Comparison of ENCODE assay signal across 9 cellular contexts in the genomic region with DNA sequence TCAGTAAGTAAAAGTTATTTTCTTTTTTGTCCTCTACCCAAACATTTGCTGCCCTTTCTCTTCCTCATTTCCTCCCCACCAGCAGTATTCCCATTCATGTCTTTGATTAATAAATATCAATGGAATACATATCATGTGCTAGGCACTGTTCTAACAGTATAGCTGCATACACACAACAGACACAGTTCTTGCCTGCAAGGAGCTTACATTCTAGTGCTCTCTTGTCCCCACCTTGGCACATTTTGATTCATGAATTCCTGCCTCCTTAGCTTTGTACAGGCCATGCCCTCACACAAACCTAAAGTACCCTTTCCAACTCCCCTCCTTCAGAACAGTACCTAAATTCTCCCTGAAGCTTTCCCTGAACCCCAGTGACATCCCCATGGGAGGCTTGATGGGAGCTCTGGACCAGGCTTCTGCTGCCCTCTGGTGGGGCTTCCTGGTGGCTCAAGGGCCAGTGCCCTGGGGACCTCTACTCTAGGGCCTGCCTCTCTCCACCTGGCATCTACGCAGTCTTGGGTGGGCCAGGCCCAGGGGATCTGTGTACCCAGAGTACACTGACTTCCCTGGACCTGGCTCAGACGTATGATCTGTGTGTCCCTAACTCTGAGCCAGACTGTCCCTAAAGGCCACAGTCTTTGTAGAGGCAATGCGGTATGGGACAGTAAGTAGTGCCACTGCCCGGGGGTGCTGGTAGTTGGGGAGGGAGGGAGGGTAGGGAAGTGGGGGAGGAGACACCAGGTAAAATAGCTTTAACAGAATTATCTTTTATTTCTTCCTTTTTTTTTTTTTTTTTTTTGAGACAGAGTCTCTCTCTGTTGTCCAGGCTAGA. TPM values are rescaled to one million over a fixed set of nuclear protein-coding genes. Genes with fewer than 3 reads are reported as not detected.
DNase-seq lines count a peak whose midpoint lies in the region; ATAC-seq and TF ChIP-seq lines count a peak whose summit lies in the region.
"Had no signal": no experiment of that assay in that cellular context is flagged by ENCODE, and none has a peak within 500 bp of the region (broad histone marks: within the 10 kb centered on the region; RNA-seq: fewer than 3 reads in every experiment).

No MANE protein-coding gene starts in this region.

- POLR2A ChIA-PET in CD8-positive, alpha-beta memory T cell (lab: Charles Lee) = no interaction called here
- POLR2A ChIA-PET in RWPE1 (lab: Yijun Ruan, JAX; ENCODE audit: low non-redundant PET) = interaction anchor here (0.6 kb wide), 1 partner anchor 13 kb away, joined by 4 read pairs; no protein-coding TSS in a partner anchor

- H3K4me1 Mint-ChIP-seq in CD8-positive, alpha-beta memory T cell = no peaks in the 10 kb centered on the region
- H3K4me1 Mint-ChIP-seq: T-cell had no signal

- peak overlapping the region in 1 of 8 donors; percentile 2 for H3K27ac Mint-ChIP-seq in CD8-positive, alpha-beta memory T cell
- H3K27ac Mint-ChIP-seq: T-cell had no signal

- no peak overlapping the region for H3K4me3 ChIP-seq in CD8-positive, alpha-beta memory T cell (ENCODE audit: low read length)

- H3K4me3 Mint-ChIP-seq in CD8-positive, alpha-beta memory T cell = no peak overlapping the region
- H3K4me3 Mint-ChIP-seq: T-cell had no signal

- no peaks in the 10 kb centered on the region for H3K36me3 ChIP-seq in CD8-positive, alpha-beta memory T cell (ENCODE audit: insufficient read depth, low read length)

- peak in 4 of 5 donors; percentile 7 to 49 (median 22) for DNase-seq in CD8-positive, alpha-beta memory T cell
- DNase-seq in HS-27A (ENCODE audit: low read depth) (peak; percentile 27), RWPE1 (ENCODE audit: low spot score) (peak; percentile 64), astrocyte of the hippocampus (ENCODE audit: low read depth, low spot score) (peak; percentile 81), iPS-NIHi11 (ENCODE audit: low spot score) (peak; percentile 79)
- peak; percentile 19 to 40 (median 34) for DNase-seq in stimulated activated CD4-positive, alpha-beta T cell treated with anti-CD3 and anti-CD28 coated beads, Interleukin-1b, Interleukin-23, amount 100 ng/mL, for 24 hours (ENCODE audit: low read depth in 4 of 4, low spot score in 1 of 4)

- ATAC-seq in GM18870 (IDR thresholded peaks at IDR 0.05; ENCODE audit: unreplicated experiment) (peak; percentile 48), HG03469 (IDR thresholded peaks at IDR 0.05; ENCODE audit: unreplicated experiment) (no peak)

- peak; percentile 74 for TF ChIP-seq CTCF in RWPE1 (conservative IDR thresholded peaks at IDR 0.05; ENCODE audit: low read depth)

- no peaks in the 10 kb centered on the region for H3K27me3 ChIP-seq in CD8-positive, alpha-beta memory T cell (ENCODE audit: insufficient read depth, low read length, poor library complexity, severe bottlenecking)

- H3K9me3 ChIP-seq in CD8-positive, alpha-beta memory T cell (ENCODE audit: low read length) = no peaks in the 10 kb centered on the region

- peaks cover 0 to 1% (median 0%) of the 10 kb centered on the region in 3 donors for H3K36me3 Mint-ChIP-seq in CD8-positive, alpha-beta memory T cell
- H3K36me3 Mint-ChIP-seq: T-cell had no signal

- no peaks in the 10 kb centered on the region for H3K9me3 Mint-ChIP-seq in CD8-positive, alpha-beta memory T cell
- H3K9me3 Mint-ChIP-seq: T-cell had no signal

- H3K27me3 Mint-ChIP-seq in CD8-positive, alpha-beta memory T cell = peaks cover 0 to 1% of the 10 kb centered on the region in 2 donors
- H3K27me3 Mint-ChIP-seq: T-cell had no signal

- CTCF ChIA-PET in CD8-positive, alpha-beta memory T cell (lab: Charles Lee) = interaction anchor here (0.6 to 2.1 kb wide), 10 partner anchors 10 to 246 kb away, joined by 3 to 6 read pairs (median 4); no protein-coding TSS in a partner anchor
- CTCF ChIA-PET in RWPE1 (lab: Yijun Ruan, JAX) = interaction anchor here (0.5 to 1.9 kb wide), 11 partner anchors 12 to 277 kb away, joined by 3 to 17 read pairs (median 4); no protein-coding TSS in a partner anchor

- H3K27ac ChIP-seq in CD8-positive, alpha-beta memory T cell (ENCODE audit: low read depth, low read length) = no peak overlapping the region
- H3K27ac ChIP-seq in RWPE1 = no peak overlapping the region

- no peaks in the 10 kb centered on the region for H3K4me1 ChIP-seq in CD8-positive, alpha-beta memory T cell (ENCODE audit: insufficient read depth, low read length)

RNA-seq across cellular contexts. Expression of gene RPS13, which starts 14.1 kb away (rescaled TPM):
- total RNA-seq in CD8-positive, alpha-beta memory T cell = 1,000 to 10,000 TPM; 1,568 to 1,569 TPM
- polyA plus RNA-seq in CD8-positive, alpha-beta memory T cell = 1,667 TPM

RNA-seq across cellular contexts. Expression of gene PLEKHA7, which starts 49.2 kb away (rescaled TPM):
- 1 to 10 TPM; 5.3 to 6.6 TPM for total RNA-seq in CD8-positive, alpha-beta memory T cell
- polyA plus RNA-seq in CD8-positive, alpha-beta memory T cell = 4.1 TPM

Comparison
In these comparisons a context has a peak if more than half of its experiments do, and no peak if none do; other contexts are left out.
1. DNase-seq: peak in every context shown above with its lines; median percentile 81 in astrocyte of the hippocampus; 79 in iPS-NIHi11; 64 in RWPE1; 34 in stimulated activated CD4-positive, alpha-beta T cell treated with anti-CD3 and anti-CD28 coated beads, Interleukin-1b, Interleukin-23, amount 100 ng/mL, for 24 hours; 27 in HS-27A; 22 in CD8-positive, alpha-beta memory T cell.